Comparison of ENCODE assay signal across 14 cellular contexts in the genomic region with DNA sequence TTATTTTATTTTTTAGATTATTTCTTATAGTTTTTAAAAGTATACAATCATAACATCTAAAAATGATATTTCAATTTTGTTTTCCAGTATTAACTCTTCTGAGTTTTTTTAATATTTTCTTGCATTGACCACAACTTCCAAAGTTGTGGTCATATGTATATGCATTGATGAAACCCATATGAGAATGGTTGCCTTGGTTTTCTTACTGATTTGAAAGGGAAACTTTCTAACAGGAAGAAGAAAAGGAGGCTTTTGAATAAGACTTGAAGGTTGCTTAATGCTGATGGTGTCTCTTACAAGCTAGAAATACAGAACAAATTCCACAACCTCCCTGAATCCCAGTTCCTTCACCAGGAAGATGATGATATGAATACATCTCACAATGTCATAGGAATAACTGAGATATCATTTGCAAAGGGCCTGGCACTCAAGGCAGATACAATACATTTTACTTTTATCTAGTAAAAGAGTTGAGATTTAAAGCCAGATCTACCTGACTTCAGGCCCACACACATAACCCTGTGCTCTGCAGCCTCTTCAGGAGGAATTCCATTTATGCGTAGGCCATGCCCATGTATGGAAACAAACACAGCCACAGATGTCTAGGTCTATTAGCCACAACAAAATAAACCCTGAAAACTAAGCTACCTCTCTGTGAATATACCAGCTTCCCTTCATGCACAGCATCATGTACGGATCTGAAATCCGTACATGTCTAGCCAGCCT.
DNase-seq lines count a peak whose midpoint lies in the region; ATAC-seq and TF ChIP-seq lines count a peak whose summit lies in the region.
"Had no signal": no experiment of that assay in that cellular context is flagged by ENCODE, and none has a peak within 500 bp of the region (broad histone marks: within the 10 kb centered on the region; RNA-seq: fewer than 3 reads in every experiment).

No MANE protein-coding gene starts in this region.

- no peak for TF ChIP-seq CTCF in ascending aorta (IDR thresholded peaks at IDR 0.05)

- ATAC-seq in HG03175 (IDR thresholded peaks at IDR 0.05; ENCODE audit: unreplicated experiment) = peak; percentile 41
- ATAC-seq in natural killer cell treated with Interleukin-12 subunit alpha and Interleukin-12 subunit beta and Interleukin-15 and Interleukin-18, amount 100 ng/mL, for 72 hours = no peak
- ATAC-seq in GM18519 (IDR thresholded peaks at IDR 0.05; ENCODE audit: low FRiP score, unreplicated experiment) = no peak
- ATAC-seq: gastroesophageal sphincter, left lobe of liver had no signal

- peak overlapping the region; percentile 36 for H3K4me3 Mint-ChIP-seq in activated T-helper 1 cell treated with anti-CD3 and anti-CD28 coated beads, Interleukin-12 subunit alpha, Interleukin-12 subunit beta, Interleukin-2, Interleukin-4 antibody, amounts not matched to agents 30 ng/mL and 10 ng/mL and 1 ng/mL, durations not matched to agents 14 hours and 24 hours and 36 hours
- H3K4me3 Mint-ChIP-seq in natural killer cell treated with Interleukin-12 subunit alpha and Interleukin-12 subunit beta and Interleukin-15 and Interleukin-18, amount 100 ng/mL, for 72 hours = peak overlapping the region; percentile 52
- H3K4me3 Mint-ChIP-seq: HFFc6 had no signal

- H3K27ac Mint-ChIP-seq in activated T-helper 1 cell treated with anti-CD3 and anti-CD28 coated beads, Interleukin-12 subunit alpha, Interleukin-12 subunit beta, Interleukin-2, Interleukin-4 antibody, amounts not matched to agents 30 ng/mL and 10 ng/mL and 1 ng/mL, durations not matched to agents 14 hours and 24 hours and 36 hours = peak overlapping the region; percentile 82
- peak overlapping the region; percentile 99 for H3K27ac Mint-ChIP-seq in natural killer cell treated with Interleukin-12 subunit alpha and Interleukin-12 subunit beta and Interleukin-15 and Interleukin-18, amount 100 ng/mL, for 72 hours
- H3K27ac Mint-ChIP-seq: HFFc6 had no signal

- DNase-seq in SKM-1 treated with dmso at 0.1 percent for 144 hours (lab: John Stamatoyannopoulos, UW; ENCODE audit: unreplicated experiment) = peak; percentile 2
- DNase-seq in SKM-1 (lab: John Stamatoyannopoulos, UW; ENCODE audit: unreplicated experiment) = no peak
- no peak for DNase-seq in activated T-helper 1 cell treated with anti-CD3 and anti-CD28 coated beads, Interleukin-12 subunit alpha, Interleukin-12 subunit beta, Interleukin-2, Interleukin-4 antibody, amounts not matched to agents 30 ng/mL and 10 ng/mL and 1 ng/mL, durations not matched to agents 14 hours and 24 hours and 36 hours (ENCODE audit: low spot score)
- DNase-seq in natural killer cell treated with Interleukin-12 subunit alpha and Interleukin-12 subunit beta and Interleukin-15 and Interleukin-18, amount 100 ng/mL, for 72 hours (ENCODE audit: low spot score) = no peak
- DNase-seq in ascending aorta (ENCODE audit: low spot score in 2 of 2) = no peak
- DNase-seq in activated CD4-positive, CD25-positive, alpha-beta regulatory T cell treated with anti-CD3 and anti-CD28 coated beads, Interleukin-2, amount 50 U/mL, for 72 hours = no peak
- DNase-seq: effector memory CD4-positive, alpha-beta T cell; HFFc6; KG1; NCI-H2081 had no signal

- H3K4me1 ChIP-seq in ascending aorta = no peaks in the 10 kb centered on the region

- H3K36me3 ChIP-seq in ascending aorta = no peaks in the 10 kb centered on the region
- H3K36me3 ChIP-seq: gastroesophageal sphincter had no signal

- H3K27ac ChIP-seq in ascending aorta = no peak overlapping the region
- H3K27ac ChIP-seq: gastroesophageal sphincter had no signal

- H3K36me3 Mint-ChIP-seq in activated T-helper 1 cell treated with anti-CD3 and anti-CD28 coated beads, Interleukin-12 subunit alpha, Interleukin-12 subunit beta, Interleukin-2, Interleukin-4 antibody, amounts not matched to agents 30 ng/mL and 10 ng/mL and 1 ng/mL, durations not matched to agents 14 hours and 24 hours and 36 hours (ENCODE audit: low read depth) = peaks cover 9% of the 10 kb centered on the region
- H3K36me3 Mint-ChIP-seq in natural killer cell treated with Interleukin-12 subunit alpha and Interleukin-12 subunit beta and Interleukin-15 and Interleukin-18, amount 100 ng/mL, for 72 hours = peaks cover 5% of the 10 kb centered on the region

- no peak overlapping the region for H3K4me3 ChIP-seq in ascending aorta
- H3K4me3 ChIP-seq: gastroesophageal sphincter had no signal

- intact Hi-C loops in activated T-helper 1 cell treated with anti-CD3 and anti-CD28 coated beads, Interleukin-12 subunit alpha, Interleukin-12 subunit beta, Interleukin-2, Interleukin-4 antibody, amounts not matched to agents 30 ng/mL and 10 ng/mL and 1 ng/mL, durations not matched to agents 14 hours and 24 hours and 36 hours (cut with micrococcal nuclease) = no loop called here
- intact Hi-C loops in ascending aorta (cut with DNase I) = no loop called here

- peaks cover 14% of the 10 kb centered on the region for H3K9me3 Mint-ChIP-seq in activated T-helper 1 cell treated with anti-CD3 and anti-CD28 coated beads, Interleukin-12 subunit alpha, Interleukin-12 subunit beta, Interleukin-2, Interleukin-4 antibody, amounts not matched to agents 30 ng/mL and 10 ng/mL and 1 ng/mL, durations not matched to agents 14 hours and 24 hours and 36 hours
- H3K9me3 Mint-ChIP-seq in natural killer cell treated with Interleukin-12 subunit alpha and Interleukin-12 subunit beta and Interleukin-15 and Interleukin-18, amount 100 ng/mL, for 72 hours = peaks cover 6% of the 10 kb centered on the region
- H3K9me3 Mint-ChIP-seq: HFFc6 had no signal

- H3K9me3 ChIP-seq in ascending aorta = no peaks in the 10 kb centered on the region
- H3K9me3 ChIP-seq: gastroesophageal sphincter had no signal

- peaks cover 70% of the 10 kb centered on the region for H3K4me1 Mint-ChIP-seq in activated T-helper 1 cell treated with anti-CD3 and anti-CD28 coated beads, Interleukin-12 subunit alpha, Interleukin-12 subunit beta, Interleukin-2, Interleukin-4 antibody, amounts not matched to agents 30 ng/mL and 10 ng/mL and 1 ng/mL, durations not matched to agents 14 hours and 24 hours and 36 hours (ENCODE audit: low read depth)
- peaks cover 57 to 58% of the 10 kb centered on the region in 2 donors for H3K4me1 Mint-ChIP-seq in natural killer cell treated with Interleukin-12 subunit alpha and Interleukin-12 subunit beta and Interleukin-15 and Interleukin-18, amount 100 ng/mL, for 72 hours (ENCODE audit: low read depth in 2 of 2)

- no peaks in the 10 kb centered on the region for H3K27me3 Mint-ChIP-seq in activated T-helper 1 cell treated with anti-CD3 and anti-CD28 coated beads, Interleukin-12 subunit alpha, Interleukin-12 subunit beta, Interleukin-2, Interleukin-4 antibody, amounts not matched to agents 30 ng/mL and 10 ng/mL and 1 ng/mL, durations not matched to agents 14 hours and 24 hours and 36 hours (ENCODE audit: insufficient read depth)
- H3K27me3 Mint-ChIP-seq in natural killer cell treated with Interleukin-12 subunit alpha and Interleukin-12 subunit beta and Interleukin-15 and Interleukin-18, amount 100 ng/mL, for 72 hours = no peaks in the 10 kb centered on the region

- H3K27me3 ChIP-seq in ascending aorta = no peaks in the 10 kb centered on the region
- H3K27me3 ChIP-seq: gastroesophageal sphincter had no signal
